In the genomic region with DNA sequence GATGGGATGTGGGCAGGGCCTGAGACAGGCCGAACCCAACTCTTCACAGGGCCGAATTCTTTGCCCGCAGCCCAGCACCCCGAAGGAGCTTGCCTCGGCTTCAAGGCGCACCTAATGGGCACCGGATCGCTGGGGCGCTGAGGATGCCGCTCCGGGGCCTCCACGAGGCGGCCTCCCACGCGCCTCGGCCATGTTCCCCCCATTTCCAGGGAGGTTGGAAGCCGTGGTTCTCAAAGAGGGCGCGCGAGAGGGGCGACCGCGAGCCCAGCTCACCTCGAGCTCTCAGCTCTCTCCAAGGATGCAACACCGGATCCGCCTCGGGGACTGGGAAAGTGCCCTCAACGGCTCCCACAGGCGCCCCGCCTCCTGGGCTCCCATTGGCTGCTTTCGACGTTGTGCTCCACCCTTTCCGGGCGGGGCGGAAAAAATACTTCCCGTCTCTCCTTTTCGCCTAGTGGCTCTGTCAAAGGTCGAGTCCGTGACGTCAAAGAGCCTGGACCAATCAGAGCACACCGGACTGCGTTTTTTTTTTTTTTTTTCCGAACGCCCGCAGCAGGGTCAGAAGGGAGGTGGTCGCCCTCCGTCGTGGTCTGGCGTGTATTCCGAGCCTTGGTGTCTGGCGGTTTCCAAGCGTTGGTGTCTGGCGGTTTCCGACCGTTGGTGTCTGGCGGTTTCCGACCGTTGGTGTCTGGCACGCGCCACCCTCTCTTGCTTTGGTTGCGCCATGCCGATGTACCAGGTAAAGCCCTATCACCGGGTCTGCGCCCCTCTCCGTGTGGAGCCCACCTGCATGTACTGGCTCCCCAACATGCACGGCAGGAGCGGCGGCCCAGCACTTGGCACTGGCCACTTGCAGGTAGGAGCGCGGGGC, we compare ENCODE assay signal across 8 cellular contexts. TPM values are rescaled to one million over a fixed set of nuclear protein-coding genes. Genes with fewer than 3 reads are reported as not detected.
DNase-seq lines count a peak whose midpoint lies in the region; ATAC-seq, FAIRE-seq and TF ChIP-seq lines count a peak whose summit lies in the region.
"Not testable (repeated sequence)": the region's sequence is repeated elsewhere in the genome, so short reads cannot be mapped to it uniquely, and the experiment has no call there.

No MANE protein-coding gene starts in this region.

- H3K36me3 ChIP-seq in K562 (ENCODE audit: control insufficient read depth, insufficient read depth, low read length); heart left ventricle; pancreas; stomach: not testable (repeated sequence)

- H3K27me3 ChIP-seq in K562 (ENCODE audit: control insufficient read depth in 2 of 2, insufficient read depth in 2 of 2, low read length in 2 of 2); heart left ventricle; pancreas; stomach: not testable (repeated sequence)

- CTCF ChIA-PET in K562 (lab: Yijun Ruan, JAX; ENCODE audit: low intra/inter-chr PET ratio), result not testable (repeated sequence)

- peak; percentile 2 for DNase-seq in HFFc6
- peak; percentile 15 for DNase-seq in KBM-7
- peak; percentile 24 to 34 for DNase-seq in activated CD4-positive, alpha-beta T cell treated with anti-CD3 and anti-CD28 coated beads, Interleukin-2, amount 50 U/mL, for 48 hours
- peak in 1 of 4 experiments; percentile 34 for DNase-seq in K562 (ENCODE audit: extremely low read depth in 1 of 4, low spot score in 3 of 4)
- DNase-seq in heart left ventricle, result peak in 2 of 5 donors; percentile 5 to 6
- DNase-seq in pancreas, result peak in 5 of 6 donors; percentile 2 to 26 (median 14)
- not testable (repeated sequence) for DNase-seq in stomach

- TSS peak; percentile 73 for BruUV-seq in K562 (replicated peaks; lab: Mats Ljungman, UMichigan)

- H3K4me1 Mint-ChIP-seq in HFFc6 (ENCODE audit: low read depth), result not testable (repeated sequence)

- peak overlapping the region; percentile 37; the same call in 1 of the 2 replicates for H3K4me3 ChIP-seq in K562
- H3K4me3 ChIP-seq in heart left ventricle, result peak overlapping the region in 5 of 12 donors; percentile 19 to 53 (median 44)
- H3K4me3 ChIP-seq in pancreas, result not testable (repeated sequence)
- peak overlapping the region in 3 of 4 donors; percentile 33 to 42 (median 36) for H3K4me3 ChIP-seq in stomach

- H2AFZ ChIP-seq in K562 (ENCODE audit: low read depth, low read length), result not testable (repeated sequence)

- ATAC-seq in GM18861 (IDR thresholded peaks at IDR 0.05; ENCODE audit: unreplicated experiment), result peak; percentile 56
- ATAC-seq in K562, result peak; percentile 93
- peak; percentile 64 to 95 (median 90) for ATAC-seq in heart left ventricle
- ATAC-seq in pancreas, result peak; percentile 87 to 89 (median 88)

- H3K9ac ChIP-seq in K562 (ENCODE audit: insufficient read depth in 1 of 2, low read depth in 2 of 2, low read length in 2 of 2), result not testable (repeated sequence)

- FAIRE-seq in K562 (lab: Jason Lieb, UNC), result not testable (repeated sequence)
- peak; percentile 76 for FAIRE-seq in pancreas (lab: Jason Lieb, UNC)

- TF ChIP-seq POLR2A in K562 (conservative IDR thresholded peaks at IDR 0.05), result peak; percentile 81
- TF ChIP-seq POLR2A in heart left ventricle (IDR thresholded peaks at IDR 0.05); stomach (IDR thresholded peaks at IDR 0.05): not testable (repeated sequence)

- TF ChIP-seq EP300 in K562 (IDR thresholded peaks at IDR 0.05; ENCODE audit: low read length); stomach (IDR thresholded peaks at IDR 0.05): not testable (repeated sequence)

- TF ChIP-seq RAD21 in K562 (CRISPR knock-in tag; conservative IDR thresholded peaks at IDR 0.05 in 1 of 2, IDR thresholded peaks at IDR 0.05 in 1 of 2), result not testable (repeated sequence)

- H4K20me1 ChIP-seq in K562 (replicated peaks; ENCODE audit: control insufficient read depth, insufficient read depth, low read length), result not testable (repeated sequence)

- not testable (repeated sequence) for H3K36me3 Mint-ChIP-seq in HFFc6 (ENCODE audit: low read depth)

- peak overlapping the region; percentile 87 for H3K4me3 Mint-ChIP-seq in HFFc6

- H3K4me1 ChIP-seq in K562 (replicated peaks in 1 of 2; ENCODE audit: control insufficient read depth in 2 of 2, insufficient read depth in 2 of 2, low read length in 2 of 2); heart left ventricle; pancreas; stomach: not testable (repeated sequence)

- H3K27ac ChIP-seq in K562 (ENCODE audit: extremely low read depth, low read depth, low read length), result peak overlapping the region; percentile 54; the same call in 2 of the 3 replicates
- H3K27ac ChIP-seq in heart left ventricle, result peak overlapping the region in 2 of 12 donors; percentile 64 to 65
- peak overlapping the region in 1 of 4 donors; percentile 55 for H3K27ac ChIP-seq in pancreas
- H3K27ac ChIP-seq in stomach, result peak overlapping the region in 4 of 5 donors; percentile 32 to 79 (median 74)

- H3K9me1 ChIP-seq in K562 (ENCODE audit: control insufficient read depth, insufficient read depth, low read length), result not testable (repeated sequence)

- H3K27ac Mint-ChIP-seq in HFFc6, result peak overlapping the region; percentile 87

- not testable (repeated sequence) for H3K9me3 Mint-ChIP-seq in HFFc6

- intact Hi-C loops in K562 (cut with micrococcal nuclease); heart left ventricle (cut with DNase I); pancreas (cut with DNase I); stomach (cut with DNase I; ENCODE audit: low total_unique reads): not testable (repeated sequence)

- in situ Hi-C loops in KBM-7 (cut with MboI; ENCODE audit: low pct_unique_long_range_greater_than_20kb, low sequenced_read_pairs); K562 (cut with MboI): not testable (repeated sequence)

- H3K27me3 Mint-ChIP-seq in HFFc6 (ENCODE audit: insufficient read depth), result not testable (repeated sequence)

- H3K9me3 ChIP-seq in K562 (replicated peaks; ENCODE audit: control insufficient read depth, insufficient read depth, low read depth, low read length); heart left ventricle; pancreas; stomach: not testable (repeated sequence)

- POLR2A ChIA-PET in K562 (lab: Yijun Ruan, JAX), result not testable (repeated sequence)

- H3K4me2 ChIP-seq in K562 (ENCODE audit: insufficient read depth, low read length), result not testable (repeated sequence)

- not testable (repeated sequence) for H3K79me2 ChIP-seq in K562 (ENCODE audit: control insufficient read depth, insufficient read depth, low read length)

- not testable (repeated sequence) for TF ChIP-seq CTCF in HFFc6 (IDR thresholded peaks at IDR 0.05); K562 (IDR thresholded peaks at IDR 0.05 in 2 of 3, conservative IDR thresholded peaks at IDR 0.05 in 1 of 3; ENCODE audit: insufficient read depth in 2 of 3, low read depth in 1 of 3, low read length in 3 of 3); heart left ventricle (IDR thresholded peaks at IDR 0.05); pancreas (IDR thresholded peaks at IDR 0.05); stomach (IDR thresholded peaks at IDR 0.05)

- WGBS in K562 (ENCODE audit: insufficient coverage, low coverage, missing lambda C conversion rate), result 0% methylated on average over 8 of the region's 70 CpGs
- WGBS in heart left ventricle, 4 donors, result 0 to 1% (median 0%) methylated on average over 10 to 41 of the region's 70 CpGs; no CpG with 5 or more reads in 1 of the 4 donors
- 0% methylated on average over 9 to 35 of the region's 70 CpGs for WGBS in pancreas, 2 donors
- 0 to 3% (median 0%) methylated on average over 1 to 32 of the region's 70 CpGs; no CpG with 5 or more reads in 1 of the 5 donors for WGBS in stomach, 5 donors

TF ChIP-seq in K562, 482 proteins besides CTCF, POLR2A, EP300 and RAD21 (continues in another document):
- TF ChIP-seq ZNF384 (IDR thresholded peaks at IDR 0.05; ENCODE audit: low read depth, low read length) (peak; percentile 60), ATF1 (tag; IDR thresholded peaks at IDR 0.05) (peak; percentile 68), RBFOX2 (IDR thresholded peaks at IDR 0.05; ENCODE audit: low read depth, low read length) (peak; percentile 58)
- TF ChIP-seq ATF1 (CRISPR knock-in tag; IDR thresholded peaks at IDR 0.05), result not testable (repeated sequence)

RNA-seq across cellular contexts. Expression of a gene that starts 36.5 kb away (rescaled TPM):
- 1 to 10 TPM in 3 of 6 experiments, under 1 TPM in 3; 0.63 to 2.0 (median 1.00) TPM for total RNA-seq in HFFc6 (2021; fragmentation: NEBNext Ultra II Directional; extraction: Animal tissue kit (Norgen Biotek cat#: 25700))
- total RNA-seq in K562 (2011; cell fraction: chromatin; rRNA removed; ENCODE audit: low replicate concordance), result 1.1 and 4.1 TPM in 2 replicates
- total RNA-seq in K562 (2011; cell fraction: nucleolus; rRNA removed), result 2.1 and 3.0 TPM in 2 replicates
- 1.9 and 2.1 TPM in 2 replicates for total RNA-seq in K562 (2011; cell fraction: nucleoplasm; rRNA removed)
- total RNA-seq in K562 (2014; rRNA removed), result 0.64 and 1.2 TPM in 2 replicates
- total RNA-seq in K562 (2014; rRNA removed; fragmentation: Illumina TruSeq; extraction: Trizol), result 0.04 TPM in 1 of 2 replicates, not detected in the other
- 0.41 and 0.80 TPM in 2 replicates for total RNA-seq in K562 (2015; rRNA removed; fragmentation: Illumina TruSeq; extraction: Trizol)
- 1.2 and 1.4 TPM in 2 replicates for total RNA-seq in K562 (2021)
- 0.30 TPM in 1 of 2 replicates, not detected in the other for polyA plus RNA-seq in K562 (2011; rRNA removed)
- 0.03 and 0.42 TPM in 2 replicates for polyA plus RNA-seq in K562 (2011; cell fraction: cytosol; rRNA removed)
- 1.8 and 4.8 TPM in 2 replicates for polyA plus RNA-seq in K562 (2011; cell fraction: nucleus; rRNA removed)
- 0.52 and 4.5 TPM in 2 replicates for polyA plus RNA-seq in K562 (2012)
- polyA plus RNA-seq in K562 (2014; fragmentation: Illumina TruSeq; extraction: Trizol), result 0.15 TPM in 1 of 2 replicates, not detected in the other
- polyA plus RNA-seq in K562 (2014; fragmentation: Nextera tagmentation; extraction: Ambion mirVana), result not detected
- 0.28 and 0.90 TPM in 2 replicates for polyA plus RNA-seq in K562 (2014; rRNA removed)
- polyA minus RNA-seq in K562 (2011; rRNA and poly(A)+ RNA removed), result 0.14 TPM in 1 of 2 replicates, not detected in the other
- polyA minus RNA-seq in K562 (2011; cell fraction: cytosol; rRNA and poly(A)+ RNA removed), result not detected in 2 replicates
- polyA minus RNA-seq in K562 (2011; cell fraction: nucleus; rRNA and poly(A)+ RNA removed), result 0.40 and 0.44 TPM in 2 replicates
- 1 to 10 TPM in 5 of 9 donors, under 1 TPM in 4; 0.25 to 1.7 (median 1.1) TPM for total RNA-seq in heart left ventricle
- 1 to 10 TPM in 1 of 2 donors, under 1 TPM in 1; 0.55 to 1.4 TPM for polyA plus RNA-seq in heart left ventricle
- total RNA-seq in pancreas, result 10 to 100 TPM in 1 of 6 donors, 1 to 10 TPM in 4, under 1 TPM in 1; 0.76 to 11.0 (median 3.3) TPM
- polyA plus RNA-seq in pancreas, result 1 to 10 TPM; 4.7 to 6.8 TPM
- 10 to 100 TPM in 2 of 5 donors, 1 to 10 TPM in 2, not detected in 1; 6.1 to 22.8 (median 14.9) TPM for total RNA-seq in stomach
- polyA plus RNA-seq in stomach, result 10 to 100 TPM in 2 of 3 donors, 1 to 10 TPM in 1; 6.7 to 22.3 (median 11.7) TPM
